ENCODE assay signal across 1 cellular context in the genomic region with DNA sequence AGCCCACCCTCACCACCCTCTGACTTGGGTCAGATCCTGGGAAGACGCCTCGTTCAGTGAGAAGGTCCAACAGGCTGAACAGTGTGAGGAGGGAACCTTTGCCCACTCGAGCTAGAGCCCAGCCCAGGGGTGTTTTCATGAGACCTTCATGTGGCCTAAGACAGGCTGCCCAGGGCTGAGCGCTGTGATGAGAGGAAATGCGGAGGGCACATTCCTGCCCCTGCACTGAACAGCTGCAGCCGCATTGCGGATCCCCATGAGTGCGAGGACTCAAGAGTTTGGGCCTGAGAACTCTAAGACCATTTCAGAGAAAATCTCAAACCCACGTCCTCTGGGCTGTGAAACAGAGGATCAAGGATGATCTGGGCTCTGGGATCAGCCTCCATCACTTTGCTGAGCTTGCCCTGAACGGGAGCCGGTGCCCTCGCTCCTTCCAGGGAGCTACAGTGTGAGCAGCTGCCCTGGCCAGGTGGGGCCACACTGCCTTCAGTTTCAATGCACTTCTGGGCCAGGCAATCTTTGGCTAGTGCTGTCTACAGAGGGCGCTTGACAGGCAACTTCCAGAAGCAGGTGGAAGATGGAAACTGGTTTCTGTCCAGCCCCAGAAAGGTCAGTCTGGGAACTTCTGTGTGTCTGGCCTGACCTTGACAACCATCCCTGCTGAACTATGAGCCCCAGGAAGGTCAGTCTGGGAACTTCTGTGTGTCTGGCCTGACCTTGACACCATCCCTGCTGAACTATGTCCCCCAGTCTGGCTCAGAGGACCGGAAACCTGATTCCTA.
TF ChIP-seq lines count a peak whose summit lies in the region.

No MANE protein-coding gene starts in this region.

TF ChIP-seq in GM23338, 12 proteins besides CTCF, POLR2A, EP300 and RAD21 (continued from another document):
- no peak for TF ChIP-seq REST (IDR thresholded peaks at IDR 0.05; ENCODE audit: unreplicated experiment)
- TF ChIP-seq EZH2phosphoT487 (IDR thresholded peaks at IDR 0.05; ENCODE audit: unreplicated experiment): no peak
- no peak for TF ChIP-seq EZH2 (IDR thresholded peaks at IDR 0.05; ENCODE audit: low read depth, unreplicated experiment)
- no peak for TF ChIP-seq STAT1 (IDR thresholded peaks at IDR 0.05; ENCODE audit: unreplicated experiment)
- TF ChIP-seq ETS1 (IDR thresholded peaks at IDR 0.05): no peak
TF ChIP-seq in GM23338: peak in this region for 0.
